15 cellular contexts compared by ENCODE assay signal in the genomic region with DNA sequence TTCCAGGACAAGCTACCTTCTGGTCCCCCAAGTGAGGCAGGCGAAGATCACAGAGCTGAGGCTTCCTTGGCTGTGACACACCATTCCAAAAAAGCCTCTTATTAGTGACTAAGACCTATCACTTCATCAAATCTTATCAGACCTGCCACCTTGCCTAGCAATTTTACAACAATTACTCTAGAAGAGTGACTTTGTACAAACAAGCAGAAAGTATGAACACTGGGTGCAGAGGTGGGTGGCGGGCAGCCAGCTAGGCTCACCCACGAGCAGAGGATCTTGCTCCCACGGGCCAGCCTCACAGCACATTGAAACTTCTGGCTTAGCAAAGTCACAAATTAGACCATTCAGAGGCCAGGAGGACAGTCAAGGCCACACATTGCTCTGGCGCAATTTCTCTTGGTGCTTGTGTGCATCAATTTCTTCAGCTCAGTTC. TPM values are rescaled to one million over a fixed set of nuclear protein-coding genes. Genes with fewer than 3 reads are reported as not detected.
DNase-seq lines count a peak whose midpoint lies in the region; ATAC-seq and TF ChIP-seq lines count a peak whose summit lies in the region.
"Had no signal": no experiment of that assay in that cellular context is flagged by ENCODE, and none has a peak within 500 bp of the region (broad histone marks: within the 10 kb centered on the region; RNA-seq: fewer than 3 reads in every experiment).

No MANE protein-coding gene starts in this region.

- no peaks in the 10 kb centered on the region for H3K27me3 ChIP-seq in colonic mucosa
- H3K27me3 ChIP-seq in spleen (replicated peaks in 1 of 7), result no peaks in the 10 kb centered on the region
- H3K27me3 ChIP-seq in upper lobe of right lung, result no peaks in the 10 kb centered on the region
- H3K27me3 ChIP-seq: Peyer's patch had no signal

- H3K9ac ChIP-seq in colonic mucosa (ENCODE audit: low read depth in 2 of 2, low read length in 2 of 2), result no peak overlapping the region

- ATAC-seq in T-cell (replicated peaks in 1 of 4) (no peak), upper lobe of right lung (no peak), GM21381 (IDR thresholded peaks at IDR 0.05; ENCODE audit: unreplicated experiment) (no peak)

- CTCF ChIA-PET in T-cell (lab: Charles Lee), result interaction anchor here in 1 of 2 donors (0.6 to 1.1 kb wide), 2 partner anchors 32 to 69 kb away, joined by 3 to 5 read pairs; no protein-coding TSS in a partner anchor

- H3K4me3 ChIP-seq in colonic mucosa (no peak overlapping the region), spleen (no peak overlapping the region), upper lobe of right lung (no peak overlapping the region)
- H3K4me3 ChIP-seq: Peyer's patch had no signal

- peak overlapping the region; percentile 82 for H3K27ac Mint-ChIP-seq in T-helper 1 cell treated with Interleukin-12 subunit alpha and Interleukin-12 subunit beta and Interleukin-4 antibody, amounts not matched to agents 30 μg/mL and 1 μg/mL, for 36 hours
- H3K27ac Mint-ChIP-seq in T-cell (peak overlapping the region; percentile 96 to 100), glutamatergic neuron (ENCODE audit: unreplicated experiment) (no peak overlapping the region)

- H3K36me3 Mint-ChIP-seq in T-helper 1 cell treated with Interleukin-12 subunit alpha and Interleukin-12 subunit beta and Interleukin-4 antibody, amounts not matched to agents 30 μg/mL and 1 μg/mL, for 36 hours (ENCODE audit: low read depth), result peaks cover 10% of the 10 kb centered on the region
- H3K36me3 Mint-ChIP-seq in T-cell (peaks cover 3% of the 10 kb centered on the region), glutamatergic neuron (ENCODE audit: unreplicated experiment) (peaks cover 2% of the 10 kb centered on the region)

- WGBS in spleen, 5 donors, result 68 to 77% (median 72%) methylated on average over 5 of the region's 5 CpGs

- H3K36me3 ChIP-seq in colonic mucosa (no peaks in the 10 kb centered on the region), spleen (no peaks in the 10 kb centered on the region), upper lobe of right lung (no peaks in the 10 kb centered on the region)
- H3K36me3 ChIP-seq: Peyer's patch had no signal

- H3K27ac ChIP-seq in colonic mucosa, result no peak overlapping the region
- H3K27ac ChIP-seq in spleen, result peak overlapping the region; percentile 55 to 98 (median 96)
- H3K27ac ChIP-seq in upper lobe of right lung, result no peak overlapping the region

- TF ChIP-seq CTCF in colonic mucosa (IDR thresholded peaks at IDR 0.05) (no peak), spleen (IDR thresholded peaks at IDR 0.05 in 8 of 11, conservative IDR thresholded peaks at IDR 0.05 in 3 of 11) (no peak), upper lobe of right lung (IDR thresholded peaks at IDR 0.05) (no peak), glutamatergic neuron (IDR thresholded peaks at IDR 0.05; ENCODE audit: partially characterized antibody, unreplicated experiment) (no peak)

- intact Hi-C loops in colonic mucosa (cut with DNase I) (loop anchor here (10.0 kb wide), 1 partner anchor 108 kb away; a partner anchor contains a TSS), spleen (cut with DNase I; ENCODE audit: low total_unique reads) (no loop called here), upper lobe of right lung (cut with DNase I) (loop anchor here (10.0 kb wide), 1 partner anchor 108 kb away; a partner anchor contains a TSS)

- DNase-seq in T-helper 1 cell (no peak), T-cell (peak in 2 of 34 experiments; percentile 26 to 35), colonic mucosa (peak; percentile 11), spleen (no peak), upper lobe of right lung (no peak), glutamatergic neuron (no peak)
- DNase-seq: activated effector memory CD4-positive, alpha-beta T cell treated with anti-CD3 and anti-CD28 coated beads, Interleukin-2, amount 50 U/mL, for 16 hours; central memory CD4-positive, alpha-beta T cell; substantia nigra had no signal

- TF ChIP-seq POLR2A in spleen (IDR thresholded peaks at IDR 0.05), result no peak

- POLR2A ChIA-PET in T-cell (lab: Charles Lee), result interaction anchor here in 1 of 2 donors (0.7 kb wide), 1 partner anchor 9 kb away, joined by 3 read pairs; no protein-coding TSS in a partner anchor

- no peaks in the 10 kb centered on the region for H3K9me3 ChIP-seq in colonic mucosa
- H3K9me3 ChIP-seq in spleen, result no peaks in the 10 kb centered on the region
- H3K9me3 ChIP-seq in upper lobe of right lung, result no peaks in the 10 kb centered on the region
- H3K9me3 ChIP-seq: Peyer's patch had no signal

- H3K4me1 Mint-ChIP-seq in T-helper 1 cell treated with Interleukin-12 subunit alpha and Interleukin-12 subunit beta and Interleukin-4 antibody, amounts not matched to agents 30 μg/mL and 1 μg/mL, for 36 hours (ENCODE audit: low read depth), result peaks cover 55% of the 10 kb centered on the region
- H3K4me1 Mint-ChIP-seq in T-cell (peaks cover 69 to 79% (median 69%) of the 10 kb centered on the region in 3 donors), glutamatergic neuron (ENCODE audit: low read depth, unreplicated experiment) (peaks cover 2% of the 10 kb centered on the region)

- no peaks in the 10 kb centered on the region for H3K27me3 Mint-ChIP-seq in T-helper 1 cell treated with Interleukin-12 subunit alpha and Interleukin-12 subunit beta and Interleukin-4 antibody, amounts not matched to agents 30 μg/mL and 1 μg/mL, for 36 hours (ENCODE audit: low read depth)
- H3K27me3 Mint-ChIP-seq in T-cell (no peaks in the 10 kb centered on the region), glutamatergic neuron (ENCODE audit: unreplicated experiment) (peaks cover 6% of the 10 kb centered on the region)

- H3K4me1 ChIP-seq in colonic mucosa (peaks cover 8% of the 10 kb centered on the region), spleen (peaks cover 26 to 91% (median 67%) of the 10 kb centered on the region in 6 donors), upper lobe of right lung (peaks cover 19% of the 10 kb centered on the region)

- peak overlapping the region; percentile 51 for H3K4me3 Mint-ChIP-seq in T-helper 1 cell treated with Interleukin-12 subunit alpha and Interleukin-12 subunit beta and Interleukin-4 antibody, amounts not matched to agents 30 μg/mL and 1 μg/mL, for 36 hours
- H3K4me3 Mint-ChIP-seq in T-cell, result peak overlapping the region; percentile 26 to 97 (median 58)
- no peak overlapping the region for H3K4me3 Mint-ChIP-seq in glutamatergic neuron (ENCODE audit: unreplicated experiment)

- H3K9me3 Mint-ChIP-seq in T-helper 1 cell treated with Interleukin-12 subunit alpha and Interleukin-12 subunit beta and Interleukin-4 antibody, amounts not matched to agents 30 μg/mL and 1 μg/mL, for 36 hours, result no peaks in the 10 kb centered on the region
- no peaks in the 10 kb centered on the region for H3K9me3 Mint-ChIP-seq in T-cell
- H3K9me3 Mint-ChIP-seq in glutamatergic neuron (ENCODE audit: unreplicated experiment), result peaks cover 4% of the 10 kb centered on the region

RNA-seq across cellular contexts. Expression of a gene that starts 2.2 kb away (rescaled TPM):
- total RNA-seq in T-cell (100 to 1,000 TPM in 3 of 5 donors, 10 to 100 TPM in 2; 69.6 to 132 (median 116) TPM), colonic mucosa (1 to 10 TPM; 9.2 to 9.5 TPM), spleen (100 to 1,000 TPM; 136 to 412 (median 275) TPM), upper lobe of right lung (70.5 TPM), glutamatergic neuron (ENCODE audit: unreplicated experiment) (not detected)
- 100 to 1,000 TPM in 1 of 3 donors, 10 to 100 TPM in 2; 79.2 to 108 (median 86.7) TPM for polyA plus RNA-seq in spleen
- total RNA-seq: NCI-H460 had no signal

RNA-seq across cellular contexts. Expression of a gene that starts 24.5 kb away (rescaled TPM):
- total RNA-seq in T-cell, result 1 to 10 TPM in 3 of 5 donors, under 1 TPM in 2; 0.50 to 1.9 (median 1.1) TPM
- total RNA-seq in colonic mucosa, result under 1 TPM in 1 of 2 donors, not detected in 1; 0.16 TPM
- total RNA-seq in spleen, result 1 to 10 TPM; 1.6 to 9.1 (median 3.5) TPM
- 1 to 10 TPM in 1 of 3 donors, under 1 TPM in 2; 0.65 to 3.6 (median 0.73) TPM for polyA plus RNA-seq in spleen
- 0.43 TPM for total RNA-seq in upper lobe of right lung
- total RNA-seq in glutamatergic neuron (ENCODE audit: unreplicated experiment), result not detected
- total RNA-seq: NCI-H460 had no signal

RNA-seq across cellular contexts. Expression of a gene that starts 49.9 kb away (rescaled TPM):
- total RNA-seq in T-cell (under 1 TPM in 3 of 5 donors, not detected in 2; 0.13 to 0.18 (median 0.13) TPM), colonic mucosa (under 1 TPM; 0.07 to 0.27 TPM), spleen (1 to 10 TPM in 5 of 7 donors, under 1 TPM in 2; 0.54 to 4.0 (median 1.3) TPM), upper lobe of right lung (not detected), glutamatergic neuron (ENCODE audit: unreplicated experiment) (7.9 TPM)
- polyA plus RNA-seq in spleen, result under 1 TPM; 0.14 to 0.70 (median 0.26) TPM
- total RNA-seq: A172 had no signal
- polyA plus RNA-seq: fibroblast of lung had no signal

Comparison
In these comparisons a context has a peak if more than half of its experiments do, and no peak if none do; other contexts are left out.
1. H3K27ac ChIP-seq: peak in spleen (8 of 8); none in colonic mucosa (single experiment) and upper lobe of right lung (single experiment).
2. RNA of a gene that starts 2.2 kb away (total RNA-seq): 136 to 412 TPM in spleen, 69.6 to 132 TPM in T-cell, 70.5 TPM in upper lobe of right lung (single experiment) and 9.2 to 9.5 TPM in colonic mucosa; not detected in glutamatergic neuron (single experiment); every median in the first group is over 10 times any median in the second.